In the genomic region with DNA sequence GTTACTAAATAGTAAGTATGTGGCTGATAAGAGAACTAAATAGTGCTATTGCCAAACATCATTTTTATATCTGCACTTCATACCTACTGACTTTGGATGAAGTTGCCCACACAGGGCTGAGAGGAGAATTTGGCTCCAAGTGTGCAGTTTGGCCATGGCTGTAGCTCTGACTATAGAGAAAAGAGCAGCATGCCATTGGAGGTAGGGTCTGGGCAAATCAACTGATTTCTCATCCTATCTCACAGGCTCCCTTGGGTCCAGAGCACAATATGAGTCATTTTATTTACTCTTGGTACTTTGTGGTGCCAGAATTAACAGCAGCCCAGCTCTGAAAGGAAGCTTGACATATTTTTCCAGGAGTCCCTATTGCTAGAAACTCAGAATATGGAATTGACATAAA, we compare ENCODE assay signal across 18 cellular contexts.
DNase-seq lines count a peak whose midpoint lies in the region; ATAC-seq, FAIRE-seq and TF ChIP-seq lines count a peak whose summit lies in the region.
"Had no signal": no experiment of that assay in that cellular context is flagged by ENCODE, and none has a peak within 500 bp of the region (broad histone marks: within the 10 kb centered on the region; RNA-seq: fewer than 3 reads in every experiment).

No MANE protein-coding gene starts in this region.

- no peak for TF ChIP-seq EP300 in HepG2 (IDR thresholded peaks at IDR 0.05; ENCODE audit: low read depth in 2 of 2, low read length in 2 of 2)
- TF ChIP-seq EP300 in HepG2 (CRISPR knock-in tag; IDR thresholded peaks at IDR 0.05; ENCODE audit: borderline replicate concordance), result no peak

- no peak for TF ChIP-seq RAD21 in HepG2 (CRISPR knock-in tag; IDR thresholded peaks at IDR 0.05)

- H3K4me1 ChIP-seq in HepG2 (ENCODE audit: insufficient read depth, low read length), result no peaks in the 10 kb centered on the region
- H3K4me1 ChIP-seq: A549 had no signal

- CTCF ChIA-PET in HepG2 (lab: Yijun Ruan, JAX; ENCODE audit: low intra/inter-chr PET ratio, low total read pairs), result no interaction called here

- POLR2A ChIA-PET in HepG2 (lab: Yijun Ruan, JAX), result no interaction called here

- TF ChIP-seq POLR2A in HepG2 (IDR thresholded peaks at IDR 0.05; ENCODE audit: insufficient read depth in 1 of 2, low read depth in 2 of 2, low read length in 2 of 2), result no peak

- FAIRE-seq in HepG2 (lab: Jason Lieb, UNC), result no peak
- FAIRE-seq: A549, H1, HTR-8/SVneo had no signal

- no peaks in the 10 kb centered on the region for H3K79me2 ChIP-seq in HepG2 (ENCODE audit: insufficient read depth, low read length)

- H4K20me1 ChIP-seq in HepG2 (ENCODE audit: insufficient read depth, low read length), result no peaks in the 10 kb centered on the region

- H3K4me3 Mint-ChIP-seq in nephron progenitor cell, result no peak overlapping the region
- no peak overlapping the region for H3K4me3 Mint-ChIP-seq in stimulated activated memory B cell treated with anti-CD40 and anti-IgM and Interleukin-4, amounts not matched to agents 10 μg/mL and 1 μg/mL and 100 μg/mL, for 72 hours
- H3K4me3 Mint-ChIP-seq in activated T-helper 2 cell treated with anti-CD3 and anti-CD28 coated beads, Interferon-gamma antibody, Interleukin-2, Interleukin-4, amounts not matched to agents 10 μg/mL and 5 μg/mL and 100 μg/mL, durations not matched to agents 14 hours and 24 hours and 36 hours (ENCODE audit: low read depth), result no peak overlapping the region

- H3K36me3 Mint-ChIP-seq in nephron progenitor cell (ENCODE audit: low read depth), result no peaks in the 10 kb centered on the region
- H3K36me3 Mint-ChIP-seq in stimulated activated memory B cell treated with anti-CD40 and anti-IgM and Interleukin-4, amounts not matched to agents 10 μg/mL and 1 μg/mL and 100 μg/mL, for 72 hours, result no peaks in the 10 kb centered on the region
- no peaks in the 10 kb centered on the region for H3K36me3 Mint-ChIP-seq in activated T-helper 2 cell treated with anti-CD3 and anti-CD28 coated beads, Interferon-gamma antibody, Interleukin-2, Interleukin-4, amounts not matched to agents 10 μg/mL and 5 μg/mL and 100 μg/mL, durations not matched to agents 14 hours and 24 hours and 36 hours (ENCODE audit: low read depth)

- H3K27ac ChIP-seq in HepG2 (ENCODE audit: extremely low read length, insufficient read depth, low read length), result no peak overlapping the region
- H3K27ac ChIP-seq: A549 had no signal

- no TSS peak for BruUV-seq in HepG2 (replicated peaks; lab: Mats Ljungman, UMichigan)

- H3K4me2 ChIP-seq in HepG2 (ENCODE audit: low read depth, low read length), result no peak overlapping the region
- H3K4me2 ChIP-seq: A549 had no signal

- no peaks in the 10 kb centered on the region for H3K4me1 Mint-ChIP-seq in nephron progenitor cell
- H3K4me1 Mint-ChIP-seq in stimulated activated memory B cell treated with anti-CD40 and anti-IgM and Interleukin-4, amounts not matched to agents 10 μg/mL and 1 μg/mL and 100 μg/mL, for 72 hours, result no peaks in the 10 kb centered on the region
- H3K4me1 Mint-ChIP-seq in activated T-helper 2 cell treated with anti-CD3 and anti-CD28 coated beads, Interferon-gamma antibody, Interleukin-2, Interleukin-4, amounts not matched to agents 10 μg/mL and 5 μg/mL and 100 μg/mL, durations not matched to agents 14 hours and 24 hours and 36 hours (ENCODE audit: low read depth), result no peaks in the 10 kb centered on the region

- in situ Hi-C loops in HepG2 (cut with HindIII; ENCODE audit: extremely low pct_ligation_motif_present, low pct_unique_long_range_greater_than_20kb), result no loop called here

- H3K9ac ChIP-seq in HepG2 (ENCODE audit: insufficient read depth, low read depth, low read length), result no peak overlapping the region

- H3K27ac Mint-ChIP-seq in nephron progenitor cell, result no peak overlapping the region
- H3K27ac Mint-ChIP-seq in stimulated activated memory B cell treated with anti-CD40 and anti-IgM and Interleukin-4, amounts not matched to agents 10 μg/mL and 1 μg/mL and 100 μg/mL, for 72 hours, result no peak overlapping the region
- H3K27ac Mint-ChIP-seq in activated T-helper 2 cell treated with anti-CD3 and anti-CD28 coated beads, Interferon-gamma antibody, Interleukin-2, Interleukin-4, amounts not matched to agents 10 μg/mL and 5 μg/mL and 100 μg/mL, durations not matched to agents 14 hours and 24 hours and 36 hours, result no peak overlapping the region

- H3K9me3 ChIP-seq in HepG2 (ENCODE audit: low read length), result peaks cover 18% of the 10 kb centered on the region
- H3K9me3 ChIP-seq: A549 had no signal

- H3K27me3 Mint-ChIP-seq in nephron progenitor cell (ENCODE audit: low read depth, poor library complexity), result peaks cover 3% of the 10 kb centered on the region
- H3K27me3 Mint-ChIP-seq in stimulated activated memory B cell treated with anti-CD40 and anti-IgM and Interleukin-4, amounts not matched to agents 10 μg/mL and 1 μg/mL and 100 μg/mL, for 72 hours, result no peaks in the 10 kb centered on the region
- no peaks in the 10 kb centered on the region for H3K27me3 Mint-ChIP-seq in activated T-helper 2 cell treated with anti-CD3 and anti-CD28 coated beads, Interferon-gamma antibody, Interleukin-2, Interleukin-4, amounts not matched to agents 10 μg/mL and 5 μg/mL and 100 μg/mL, durations not matched to agents 14 hours and 24 hours and 36 hours (ENCODE audit: low read depth)

- no peaks in the 10 kb centered on the region for H3K9me3 Mint-ChIP-seq in nephron progenitor cell
- peaks cover 5% of the 10 kb centered on the region for H3K9me3 Mint-ChIP-seq in stimulated activated memory B cell treated with anti-CD40 and anti-IgM and Interleukin-4, amounts not matched to agents 10 μg/mL and 1 μg/mL and 100 μg/mL, for 72 hours
- H3K9me3 Mint-ChIP-seq in activated T-helper 2 cell treated with anti-CD3 and anti-CD28 coated beads, Interferon-gamma antibody, Interleukin-2, Interleukin-4, amounts not matched to agents 10 μg/mL and 5 μg/mL and 100 μg/mL, durations not matched to agents 14 hours and 24 hours and 36 hours, result peaks cover 24% of the 10 kb centered on the region

- no peak overlapping the region for H2AFZ ChIP-seq in HepG2 (ENCODE audit: low read length)

- no peak overlapping the region for H3K4me3 ChIP-seq in HepG2 (replicated peaks in 1 of 3; ENCODE audit: insufficient read depth in 1 of 3, low read depth in 2 of 3, low read length in 3 of 3)
- H3K4me3 ChIP-seq: A549 had no signal

- DNase-seq in Ammon's horn (ENCODE audit: low spot score) (peak; percentile 9), M059J (ENCODE audit: low read depth) (peak; percentile 15), brain pericyte (ENCODE audit: low read depth, low spot score) (peak; percentile 18), HepG2 (ENCODE audit: low spot score) (no peak), nephron progenitor cell (no peak), NCI-H2107 (lab: John Stamatoyannopoulos, UW) (no peak)
- no peak for DNase-seq in activated T-helper 2 cell treated with anti-CD3 and anti-CD28 coated beads, Interferon-gamma antibody, Interleukin-2, Interleukin-4, amounts not matched to agents 10 μg/mL and 5 μg/mL and 100 μg/mL, durations not matched to agents 14 hours and 24 hours and 36 hours (ENCODE audit: low spot score)
- DNase-seq: DND-41, GF-D8, NCI-H1092 treated with DMSO at 0.1 percent for 48 hours, NCI-H1694, NCI-H446, NCI-H82, SIG-M5 had no signal

- ATAC-seq in HepG2, result no peak; the same call in 2 of the 3 replicates
- ATAC-seq in stimulated activated memory B cell treated with anti-CD40 and anti-IgM and Interleukin-4, amounts not matched to agents 10 μg/mL and 1 μg/mL and 100 μg/mL, for 72 hours, result no peak
- ATAC-seq: A549 had no signal

- intact Hi-C loops in HepG2 (cut with micrococcal nuclease; ENCODE audit: unreplicated experiment), result no loop called here
- intact Hi-C loops in activated T-helper 2 cell treated with anti-CD3 and anti-CD28 coated beads, Interferon-gamma antibody, Interleukin-2, Interleukin-4, amounts not matched to agents 10 μg/mL and 5 μg/mL and 100 μg/mL, durations not matched to agents 14 hours and 24 hours and 36 hours (cut with micrococcal nuclease), result no loop called here

- TF ChIP-seq CTCF in HepG2 (CRISPR knock-in tag; IDR thresholded peaks at IDR 0.05) (no peak), nephron progenitor cell (IDR thresholded peaks at IDR 0.05) (no peak)

- H3K36me3 ChIP-seq in HepG2 (replicated peaks in 1 of 2; ENCODE audit: control insufficient read depth in 1 of 2, insufficient read depth in 2 of 2, low read length in 2 of 2), result no peaks in the 10 kb centered on the region

- H3K27me3 ChIP-seq in HepG2 (ENCODE audit: control insufficient read depth in 1 of 2, insufficient read depth in 2 of 2, low read length in 2 of 2), result no peaks in the 10 kb centered on the region

TF ChIP-seq in HepG2, 621 proteins besides CTCF, POLR2A, EP300 and RAD21:
- no peak for TF ChIP-seq LCORL (IDR thresholded peaks at IDR 0.05)
- TF ChIP-seq LCORL (CRISPR knock-in tag; IDR thresholded peaks at IDR 0.05), result no peak
- 0 out of 2 replicates have a peak, but pooled peaks have one; percentile 25 for TF ChIP-seq FOSL2 (CRISPR knock-in tag; IDR thresholded peaks at IDR 0.05)

Comparison
In these comparisons a context has a peak if more than half of its experiments do, and no peak if none do; other contexts are left out.
1. DNase-seq: peak in Ammon's horn (single experiment), M059J (single experiment) and brain pericyte (single experiment); none in HepG2 (single experiment), nephron progenitor cell (single experiment), NCI-H2107 (single experiment) and activated T-helper 2 cell treated with anti-CD3 and anti-CD28 coated beads, Interferon-gamma antibody, Interleukin-2, Interleukin-4, amounts not matched to agents 10 μg/mL and 5 μg/mL and 100 μg/mL, durations not matched to agents 14 hours and 24 hours and 36 hours (single experiment).